ENCODE assay signal across 7 cellular contexts in the genomic region with DNA sequence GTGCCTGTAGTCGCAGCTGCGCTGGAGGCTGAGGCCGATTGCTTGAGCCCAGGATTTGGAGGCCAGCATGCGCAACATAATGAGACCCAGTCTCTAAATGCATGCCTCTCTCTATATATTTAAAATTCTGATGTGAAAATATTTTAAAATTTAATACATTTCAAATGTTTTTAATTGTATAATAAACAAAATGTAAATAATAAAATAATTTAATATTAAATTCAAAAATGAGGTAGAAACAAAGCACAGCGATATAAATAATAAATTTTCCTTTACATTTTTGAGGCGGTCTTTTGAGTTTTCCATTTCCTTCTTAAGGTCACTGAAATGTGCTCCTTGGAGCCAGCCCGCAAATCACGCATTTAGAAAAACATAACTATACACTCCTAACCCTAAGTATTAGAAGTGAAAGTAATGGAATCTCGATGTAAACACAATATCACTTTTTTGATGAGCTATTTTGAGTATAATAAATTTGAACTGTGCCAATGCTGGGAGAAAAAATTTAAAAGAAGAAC. TPM values are rescaled to one million over a fixed set of nuclear protein-coding genes. Genes with fewer than 3 reads are reported as not detected.
DNase-seq lines count a peak whose midpoint lies in the region; ATAC-seq and TF ChIP-seq lines count a peak whose summit lies in the region.

No MANE protein-coding gene starts in this region.

- POLR2A ChIA-PET in activated CD4-positive, alpha-beta memory T cell treated with anti-CD3 and anti-CD28 coated beads for 36 hours (lab: Charles Lee), result interaction anchor here (0.6 to 1.3 kb wide), 5 partner anchors 8 to 872 kb away, joined by 3 to 4 read pairs (median 3); no protein-coding TSS in a partner anchor

- no peaks in the 10 kb centered on the region for H3K27me3 Mint-ChIP-seq in activated CD4-positive, alpha-beta memory T cell treated with anti-CD3 and anti-CD28 coated beads for 36 hours
- peaks cover 3% of the 10 kb centered on the region for H3K27me3 Mint-ChIP-seq in type B pancreatic cell

- DNase-seq in activated CD4-positive, alpha-beta memory T cell treated with anti-CD3 and anti-CD28 coated beads for 36 hours, result no peak
- no peak for DNase-seq in kidney epithelial cell (ENCODE audit: low read depth)
- DNase-seq in type B pancreatic cell (ENCODE audit: extremely low spot score, unreplicated experiment), result no peak
- DNase-seq in GF-D8 (lab: John Stamatoyannopoulos, UW), result no peak
- DNase-seq in amniotic stem cell (lab: John Stamatoyannopoulos, UW), result no peak

- H3K4me1 Mint-ChIP-seq in activated CD4-positive, alpha-beta memory T cell treated with anti-CD3 and anti-CD28 coated beads for 36 hours (ENCODE audit: low read depth), result peaks cover 18% of the 10 kb centered on the region
- peaks cover 22% of the 10 kb centered on the region for H3K4me1 Mint-ChIP-seq in type B pancreatic cell (ENCODE audit: unreplicated experiment)

- H3K4me3 ChIP-seq in kidney epithelial cell (ENCODE audit: low read depth, low read length), result peak overlapping the region; percentile 31

- peak overlapping the region; percentile 92 for H3K27ac Mint-ChIP-seq in activated CD4-positive, alpha-beta memory T cell treated with anti-CD3 and anti-CD28 coated beads for 36 hours
- H3K27ac Mint-ChIP-seq in type B pancreatic cell, result peak overlapping the region; percentile 95

- no peaks in the 10 kb centered on the region for H3K9me3 Mint-ChIP-seq in activated CD4-positive, alpha-beta memory T cell treated with anti-CD3 and anti-CD28 coated beads for 36 hours
- peaks cover 4% of the 10 kb centered on the region for H3K9me3 Mint-ChIP-seq in type B pancreatic cell

- no peaks in the 10 kb centered on the region for H3K27me3 ChIP-seq in kidney epithelial cell (ENCODE audit: control insufficient read depth, insufficient read depth, low read length)

- no peaks in the 10 kb centered on the region for H3K36me3 ChIP-seq in kidney epithelial cell (ENCODE audit: control insufficient read depth, insufficient read depth, low read length)

- intact Hi-C loops in activated CD4-positive, alpha-beta memory T cell treated with anti-CD3 and anti-CD28 coated beads for 36 hours (cut with micrococcal nuclease), result loop anchor here (1.0 to 5.0 kb wide), 5 partner anchors 17 to 870 kb away; a partner anchor contains a TSS

- ATAC-seq in GM19324 (IDR thresholded peaks at IDR 0.05; ENCODE audit: low FRiP score, unreplicated experiment), result peak; percentile 11
- ATAC-seq in HG02973 (IDR thresholded peaks at IDR 0.05; ENCODE audit: unreplicated experiment), result peak; percentile 6

- no peak for TF ChIP-seq CTCF in kidney epithelial cell (IDR thresholded peaks at IDR 0.05; ENCODE audit: insufficient read depth, low read length, poor library complexity, severe bottlenecking)
- TF ChIP-seq CTCF in type B pancreatic cell (conservative IDR thresholded peaks at IDR 0.05), result no peak

- H3K4me3 Mint-ChIP-seq in activated CD4-positive, alpha-beta memory T cell treated with anti-CD3 and anti-CD28 coated beads for 36 hours, result peak overlapping the region; percentile 91
- peak overlapping the region; percentile 100 for H3K4me3 Mint-ChIP-seq in type B pancreatic cell

- peaks cover 21% of the 10 kb centered on the region for H3K36me3 Mint-ChIP-seq in activated CD4-positive, alpha-beta memory T cell treated with anti-CD3 and anti-CD28 coated beads for 36 hours
- H3K36me3 Mint-ChIP-seq in type B pancreatic cell, result peaks cover 8% of the 10 kb centered on the region

- CTCF ChIA-PET in activated CD4-positive, alpha-beta memory T cell treated with anti-CD3 and anti-CD28 coated beads for 36 hours (lab: Charles Lee), result interaction anchor here (1.0 to 1.3 kb wide), 2 partner anchors 9 to 539 kb away, joined by 3 to 5 read pairs; no protein-coding TSS in a partner anchor

RNA-seq across cellular contexts. Expression of a gene that starts 0.5 kb away (rescaled TPM):
- total RNA-seq in activated CD4-positive, alpha-beta memory T cell treated with anti-CD3 and anti-CD28 coated beads for 36 hours, result 100 to 1,000 TPM; 153 TPM
- total RNA-seq in kidney epithelial cell (15.8 and 16.2 TPM in 2 replicates), type B pancreatic cell (ENCODE audit: low replicate concordance) (24.4 and 70.1 TPM in 2 replicates)
